ENCODE assay signal across 11 cellular contexts in the genomic region with DNA sequence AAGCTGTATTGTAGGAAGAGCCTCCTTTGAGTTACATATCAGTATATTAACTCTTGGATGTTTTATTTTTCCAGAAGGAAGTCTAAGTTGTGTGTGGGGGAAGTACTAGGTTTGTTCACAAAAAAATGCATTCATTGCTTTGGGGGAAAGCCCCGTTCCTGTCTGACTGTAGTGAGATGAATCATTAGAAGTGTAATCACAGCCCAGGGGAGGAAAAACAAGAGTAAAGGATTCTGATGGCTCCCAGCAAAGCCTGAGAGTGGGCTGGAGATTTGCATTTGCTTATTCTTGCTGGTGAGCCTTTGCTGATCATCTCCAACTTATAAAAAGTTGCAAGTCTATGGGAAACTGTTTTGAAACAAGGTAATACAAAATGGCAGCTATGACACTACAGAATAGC.
DNase-seq lines count a peak whose midpoint lies in the region; ATAC-seq and TF ChIP-seq lines count a peak whose summit lies in the region.
"Had no signal": no experiment of that assay in that cellular context is flagged by ENCODE, and none has a peak within 500 bp of the region (broad histone marks: within the 10 kb centered on the region; RNA-seq: fewer than 3 reads in every experiment).

No MANE protein-coding gene starts in this region.

- TF ChIP-seq CTCF in GM06990 (IDR thresholded peaks at IDR 0.05; ENCODE audit: insufficient read depth, low read length, poor library complexity, severe bottlenecking) (no peak), GM23338 (conservative IDR thresholded peaks at IDR 0.05; ENCODE audit: low read depth in 2 of 2) (no peak), sigmoid colon (IDR thresholded peaks at IDR 0.05) (no peak)

- no peak overlapping the region for H3K4me3 ChIP-seq in GM06990 (replicated peaks; ENCODE audit: low read depth, low read length)
- H3K4me3 ChIP-seq in GM23338 = no peak overlapping the region
- H3K4me3 ChIP-seq in naive thymus-derived CD4-positive, alpha-beta T cell (ENCODE audit: low read length) = no peak overlapping the region
- H3K4me3 ChIP-seq in sigmoid colon = no peak overlapping the region
- H3K4me3 ChIP-seq: thyroid gland had no signal

- H3K27me3 Mint-ChIP-seq in GM23338 (ENCODE audit: insufficient read depth, low read depth, poor library complexity) = peaks cover 2% of the 10 kb centered on the region
- H3K27me3 Mint-ChIP-seq in activated naive CD4-positive, alpha-beta T cell treated with anti-CD3 and anti-CD28 coated beads for 36 hours (ENCODE audit: low read depth) = no peaks in the 10 kb centered on the region
- peaks cover 0 to 6% (median 4%) of the 10 kb centered on the region in 5 donors for H3K27me3 Mint-ChIP-seq in naive thymus-derived CD4-positive, alpha-beta T cell

- H3K4me1 ChIP-seq in GM23338 (ENCODE audit: insufficient read depth) = no peaks in the 10 kb centered on the region; the same call in 1 of the 2 replicates
- no peaks in the 10 kb centered on the region for H3K4me1 ChIP-seq in naive thymus-derived CD4-positive, alpha-beta T cell (ENCODE audit: control insufficient read depth in 2 of 2, insufficient read depth in 2 of 2, low read length in 2 of 2)
- H3K4me1 ChIP-seq in sigmoid colon = peaks cover 0 to 4% (median 0%) of the 10 kb centered on the region in 4 donors

- no peaks in the 10 kb centered on the region for H3K36me3 ChIP-seq in GM06990 (ENCODE audit: control insufficient read depth, insufficient read depth, low read length)
- H3K36me3 ChIP-seq in GM23338 (ENCODE audit: insufficient read depth) = no peaks in the 10 kb centered on the region
- no peaks in the 10 kb centered on the region for H3K36me3 ChIP-seq in naive thymus-derived CD4-positive, alpha-beta T cell (ENCODE audit: control insufficient read depth in 2 of 3, insufficient read depth in 3 of 3, low read length in 3 of 3)
- no peaks in the 10 kb centered on the region for H3K36me3 ChIP-seq in sigmoid colon
- H3K36me3 ChIP-seq: thyroid gland had no signal

- TF ChIP-seq POLR2A in sigmoid colon (IDR thresholded peaks at IDR 0.05) = no peak

- POLR2A ChIA-PET in naive thymus-derived CD4-positive, alpha-beta T cell (lab: Charles Lee) = no interaction called here

- no peak overlapping the region for H3K4me2 ChIP-seq in GM23338

- no peak for TF ChIP-seq EP300 in sigmoid colon (IDR thresholded peaks at IDR 0.05)

- no peaks in the 10 kb centered on the region for H3F3A ChIP-seq in GM23338 (replicated peaks; ENCODE audit: low read depth)

- H3K9me2 ChIP-seq in GM23338 (ENCODE audit: insufficient read depth) = no peaks in the 10 kb centered on the region

- no peak overlapping the region for H3K27ac ChIP-seq in GM23338 (ENCODE audit: low read depth)
- H3K27ac ChIP-seq in naive thymus-derived CD4-positive, alpha-beta T cell (ENCODE audit: low read depth, low read length) = no peak overlapping the region
- H3K27ac ChIP-seq in sigmoid colon = no peak overlapping the region
- H3K27ac ChIP-seq: thyroid gland had no signal

- 28 to 50% methylated on average over 1 of the region's 1 CpG for WGBS in sigmoid colon, 2 donors

- H2AFZ ChIP-seq in GM23338 = peak overlapping the region; percentile 81

- H3K9me3 Mint-ChIP-seq in GM23338 = no peaks in the 10 kb centered on the region
- H3K9me3 Mint-ChIP-seq in activated naive CD4-positive, alpha-beta T cell treated with anti-CD3 and anti-CD28 coated beads for 36 hours = no peaks in the 10 kb centered on the region
- peaks cover 0 to 4% (median 0%) of the 10 kb centered on the region in 11 donors for H3K9me3 Mint-ChIP-seq in naive thymus-derived CD4-positive, alpha-beta T cell
- H3K9me3 Mint-ChIP-seq: CD4-positive, CD25-positive, alpha-beta regulatory T cell had no signal

- no peaks in the 10 kb centered on the region for H3K79me2 ChIP-seq in GM23338 (replicated peaks; ENCODE audit: insufficient read depth)

- no peak overlapping the region for H3K4me3 Mint-ChIP-seq in GM23338
- H3K4me3 Mint-ChIP-seq in activated naive CD4-positive, alpha-beta T cell treated with anti-CD3 and anti-CD28 coated beads for 36 hours = no peak overlapping the region
- H3K4me3 Mint-ChIP-seq in naive thymus-derived CD4-positive, alpha-beta T cell = peak overlapping the region in 1 of 10 donors; percentile 77
- H3K4me3 Mint-ChIP-seq: CD4-positive, CD25-positive, alpha-beta regulatory T cell had no signal

- H3K36me3 Mint-ChIP-seq in GM23338 (ENCODE audit: low read depth) = no peaks in the 10 kb centered on the region
- no peaks in the 10 kb centered on the region for H3K36me3 Mint-ChIP-seq in activated naive CD4-positive, alpha-beta T cell treated with anti-CD3 and anti-CD28 coated beads for 36 hours (ENCODE audit: low read depth)
- peaks cover 0 to 6% (median 0%) of the 10 kb centered on the region in 5 donors for H3K36me3 Mint-ChIP-seq in naive thymus-derived CD4-positive, alpha-beta T cell
- H3K36me3 Mint-ChIP-seq: CD4-positive, CD25-positive, alpha-beta regulatory T cell had no signal

- CTCF ChIA-PET in activated naive CD4-positive, alpha-beta T cell treated with anti-CD3 and anti-CD28 coated beads for 36 hours (lab: Charles Lee) = interaction anchor here (0.5 to 1.1 kb wide), 6 partner anchors 37 to 274 kb away, joined by 3 to 7 read pairs (median 3); no protein-coding TSS in a partner anchor
- CTCF ChIA-PET in naive thymus-derived CD4-positive, alpha-beta T cell (lab: Charles Lee) = no interaction called here

- H3K27ac Mint-ChIP-seq in GM23338 = no peak overlapping the region
- H3K27ac Mint-ChIP-seq in activated naive CD4-positive, alpha-beta T cell treated with anti-CD3 and anti-CD28 coated beads for 36 hours = peak overlapping the region; percentile 83
- peak overlapping the region in 1 of 9 donors; percentile 89 for H3K27ac Mint-ChIP-seq in naive thymus-derived CD4-positive, alpha-beta T cell

- intact Hi-C loops in activated naive CD4-positive, alpha-beta T cell treated with anti-CD3 and anti-CD28 coated beads for 36 hours (cut with micrococcal nuclease) = loop anchor here (1.0 to 2.0 kb wide), 8 partner anchors 14 to 421 kb away; no protein-coding TSS in a partner anchor
- intact Hi-C loops in naive thymus-derived CD4-positive, alpha-beta T cell (cut with micrococcal nuclease) = loop anchor here in 1 of 2 donors (5.0 kb wide), 2 partner anchors 37 to 277 kb away; no protein-coding TSS in a partner anchor
- intact Hi-C loops in sigmoid colon (cut with DNase I) = no loop called here

- peaks cover 20% of the 10 kb centered on the region for H3K4me1 Mint-ChIP-seq in GM23338
- peaks cover 21% of the 10 kb centered on the region for H3K4me1 Mint-ChIP-seq in activated naive CD4-positive, alpha-beta T cell treated with anti-CD3 and anti-CD28 coated beads for 36 hours (ENCODE audit: low read depth)
- H3K4me1 Mint-ChIP-seq in naive thymus-derived CD4-positive, alpha-beta T cell = peaks cover 0 to 42% (median 4%) of the 10 kb centered on the region in 7 donors

- H3K9me3 ChIP-seq in naive thymus-derived CD4-positive, alpha-beta T cell (ENCODE audit: control insufficient read depth in 2 of 3, low read length in 3 of 3) = no peaks in the 10 kb centered on the region
- H3K9me3 ChIP-seq in sigmoid colon = no peaks in the 10 kb centered on the region
- H3K9me3 ChIP-seq: thyroid gland had no signal

- peak; percentile 9 for DNase-seq in GM06990 (ENCODE audit: extremely low read depth, insufficient read length)
- DNase-seq in GM23338 (ENCODE audit: low spot score) = no peak
- DNase-seq in activated naive CD4-positive, alpha-beta T cell treated with anti-CD3 and anti-CD28 coated beads for 36 hours = peak; percentile 65
- DNase-seq in naive thymus-derived CD4-positive, alpha-beta T cell = peak in 1 of 9 donors; percentile 44
- no peak for DNase-seq in NCI-H2227 (lab: John Stamatoyannopoulos, UW; ENCODE audit: unreplicated experiment)
- DNase-seq in sigmoid colon = no peak
- DNase-seq: T1000, thyroid gland had no signal

- ATAC-seq in GM23338 (no peak), HG03139 (IDR thresholded peaks at IDR 0.05; ENCODE audit: unreplicated experiment) (no peak), GM21390 (IDR thresholded peaks at IDR 0.05; ENCODE audit: unreplicated experiment) (no peak)
- ATAC-seq in naive thymus-derived CD4-positive, alpha-beta T cell = peak; percentile 22

- no peaks in the 10 kb centered on the region for H3K27me3 ChIP-seq in GM06990 (replicated peaks; ENCODE audit: control insufficient read depth, insufficient read depth, low read length)
- H3K27me3 ChIP-seq in GM23338 (ENCODE audit: insufficient read depth) = no peaks in the 10 kb centered on the region
- H3K27me3 ChIP-seq in naive thymus-derived CD4-positive, alpha-beta T cell (ENCODE audit: control insufficient read depth in 2 of 2, insufficient read depth in 2 of 2, low read length in 2 of 2) = no peaks in the 10 kb centered on the region
- peaks cover 0 to 2% (median 0%) of the 10 kb centered on the region in 3 donors for H3K27me3 ChIP-seq in sigmoid colon
- H3K27me3 ChIP-seq: thyroid gland had no signal

- H4K20me1 ChIP-seq in GM23338 (replicated peaks; ENCODE audit: insufficient read depth) = no peaks in the 10 kb centered on the region

TF ChIP-seq in GM23338, 12 proteins besides CTCF, POLR2A, EP300 and RAD21 (continues in another document):
- TF ChIP-seq STAT1 (IDR thresholded peaks at IDR 0.05; ENCODE audit: unreplicated experiment) (no peak), CREB1 (CRISPR knock-in tag; IDR thresholded peaks at IDR 0.05; ENCODE audit: low read depth) (no peak), ZNF114 (CRISPR knock-in tag; IDR thresholded peaks at IDR 0.05) (no peak), EZH2 (IDR thresholded peaks at IDR 0.05; ENCODE audit: low read depth, unreplicated experiment) (no peak), ZNF331 (CRISPR knock-in tag; IDR thresholded peaks at IDR 0.05; ENCODE audit: low read depth) (no peak), NANOG (IDR thresholded peaks at IDR 0.05; ENCODE audit: borderline replicate concordance) (no peak), EZH2phosphoT487 (IDR thresholded peaks at IDR 0.05; ENCODE audit: unreplicated experiment) (no peak)
- TF ChIP-seq, protein P1, sequence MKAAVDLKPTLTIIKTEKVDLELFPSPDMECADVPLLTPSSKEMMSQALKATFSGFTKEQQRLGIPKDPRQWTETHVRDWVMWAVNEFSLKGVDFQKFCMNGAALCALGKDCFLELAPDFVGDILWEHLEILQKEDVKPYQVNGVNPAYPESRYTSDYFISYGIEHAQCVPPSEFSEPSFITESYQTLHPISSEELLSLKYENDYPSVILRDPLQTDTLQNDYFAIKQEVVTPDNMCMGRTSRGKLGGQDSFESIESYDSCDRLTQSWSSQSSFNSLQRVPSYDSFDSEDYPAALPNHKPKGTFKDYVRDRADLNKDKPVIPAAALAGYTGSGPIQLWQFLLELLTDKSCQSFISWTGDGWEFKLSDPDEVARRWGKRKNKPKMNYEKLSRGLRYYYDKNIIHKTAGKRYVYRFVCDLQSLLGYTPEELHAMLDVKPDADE (IDR thresholded peaks at IDR 0.05) = no peak

Comparison
In these comparisons a context has a peak if more than half of its experiments do, and no peak if none do; other contexts are left out.
1. DNase-seq: peak in GM06990 (single experiment) and activated naive CD4-positive, alpha-beta T cell treated with anti-CD3 and anti-CD28 coated beads for 36 hours (single experiment); none in GM23338 (single experiment), NCI-H2227 (single experiment) and sigmoid colon (single experiment).